ENCODE assay signal across 9 cellular contexts in genomic region chr20:53080969-53081871, GRCh38.
DNase-seq lines count a peak whose midpoint lies in the region; ATAC-seq, FAIRE-seq and TF ChIP-seq lines count a peak whose summit lies in the region.
"Had no signal": no experiment of that assay in that cellular context is flagged by ENCODE, and none has a peak within 500 bp of the region (broad histone marks: within the 10 kb centered on the region; RNA-seq: fewer than 3 reads in every experiment).

No MANE protein-coding gene starts in this region.

- no peak for DNase-seq in activated T-cell treated with anti-CD3 and anti-CD28 coated beads, Interleukin-2, amount 50 U/mL, for 24 hours
- no peak for DNase-seq in activated T-cell treated with anti-CD3 and anti-CD28 coated beads for 4 hours
- no peak for DNase-seq in activated T-helper 2 cell treated with anti-CD3 and anti-CD28 coated beads, Interferon-gamma antibody, Interleukin-2, Interleukin-4, amounts not matched to agents 10 μg/mL and 5 μg/mL and 100 μg/mL, durations not matched to agents 14 hours and 24 hours and 36 hours (ENCODE audit: low spot score)
- peak; percentile 62 for DNase-seq in left lobe of liver (ENCODE audit: low spot score)
- peak; percentile 79 for DNase-seq in urothelium cell line (ENCODE audit: low spot score)
- DNase-seq in occipital lobe (lab: John Stamatoyannopoulos, UW): no peak
- no peak for DNase-seq in NCI-H2227 (lab: John Stamatoyannopoulos, UW; ENCODE audit: unreplicated experiment)
- DNase-seq: stimulated activated naive B cell treated with anti-CD40 and anti-IgM and Interleukin-4, amounts not matched to agents 10 μg/mL and 1 μg/mL and 100 μg/mL, for 72 hours had no signal

- intact Hi-C loops in activated T-helper 2 cell treated with anti-CD3 and anti-CD28 coated beads, Interferon-gamma antibody, Interleukin-2, Interleukin-4, amounts not matched to agents 10 μg/mL and 5 μg/mL and 100 μg/mL, durations not matched to agents 14 hours and 24 hours and 36 hours (cut with micrococcal nuclease): no loop called here

- no peak overlapping the region for H3K4me3 Mint-ChIP-seq in activated T-cell treated with anti-CD3 and anti-CD28 coated beads, Interleukin-2, amount 50 U/mL, for 24 hours
- no peak overlapping the region for H3K4me3 Mint-ChIP-seq in activated T-helper 2 cell treated with anti-CD3 and anti-CD28 coated beads, Interferon-gamma antibody, Interleukin-2, Interleukin-4, amounts not matched to agents 10 μg/mL and 5 μg/mL and 100 μg/mL, durations not matched to agents 14 hours and 24 hours and 36 hours (ENCODE audit: low read depth)
- H3K4me3 Mint-ChIP-seq: stimulated activated naive B cell treated with anti-CD40 and anti-IgM and Interleukin-4, amounts not matched to agents 10 μg/mL and 1 μg/mL and 100 μg/mL, for 72 hours had no signal

- ATAC-seq in left lobe of liver (peak; percentile 40), SK-N-SH treated with all-trans-retinoic acid at 6 μM for 48 hours (no peak)
- ATAC-seq: stimulated activated naive B cell treated with anti-CD40 and anti-IgM and Interleukin-4, amounts not matched to agents 10 μg/mL and 1 μg/mL and 100 μg/mL, for 72 hours had no signal

- peak overlapping the region; percentile 24 for H3K27ac Mint-ChIP-seq in activated T-cell treated with anti-CD3 and anti-CD28 coated beads, Interleukin-2, amount 50 U/mL, for 24 hours
- H3K27ac Mint-ChIP-seq in activated T-helper 2 cell treated with anti-CD3 and anti-CD28 coated beads, Interferon-gamma antibody, Interleukin-2, Interleukin-4, amounts not matched to agents 10 μg/mL and 5 μg/mL and 100 μg/mL, durations not matched to agents 14 hours and 24 hours and 36 hours: peak overlapping the region; percentile 40
- H3K27ac Mint-ChIP-seq: stimulated activated naive B cell treated with anti-CD40 and anti-IgM and Interleukin-4, amounts not matched to agents 10 μg/mL and 1 μg/mL and 100 μg/mL, for 72 hours had no signal

- H3K27me3 Mint-ChIP-seq in activated T-cell treated with anti-CD3 and anti-CD28 coated beads, Interleukin-2, amount 50 U/mL, for 24 hours: no peaks in the 10 kb centered on the region
- H3K27me3 Mint-ChIP-seq in activated T-helper 2 cell treated with anti-CD3 and anti-CD28 coated beads, Interferon-gamma antibody, Interleukin-2, Interleukin-4, amounts not matched to agents 10 μg/mL and 5 μg/mL and 100 μg/mL, durations not matched to agents 14 hours and 24 hours and 36 hours (ENCODE audit: low read depth): no peaks in the 10 kb centered on the region
- H3K27me3 Mint-ChIP-seq: stimulated activated naive B cell treated with anti-CD40 and anti-IgM and Interleukin-4, amounts not matched to agents 10 μg/mL and 1 μg/mL and 100 μg/mL, for 72 hours had no signal

- peaks cover 26% of the 10 kb centered on the region for H3K4me1 Mint-ChIP-seq in activated T-cell treated with anti-CD3 and anti-CD28 coated beads, Interleukin-2, amount 50 U/mL, for 24 hours (ENCODE audit: low read depth)
- H3K4me1 Mint-ChIP-seq in activated T-helper 2 cell treated with anti-CD3 and anti-CD28 coated beads, Interferon-gamma antibody, Interleukin-2, Interleukin-4, amounts not matched to agents 10 μg/mL and 5 μg/mL and 100 μg/mL, durations not matched to agents 14 hours and 24 hours and 36 hours (ENCODE audit: low read depth): peaks cover 18% of the 10 kb centered on the region

- H3K36me3 Mint-ChIP-seq in activated T-cell treated with anti-CD3 and anti-CD28 coated beads, Interleukin-2, amount 50 U/mL, for 24 hours (ENCODE audit: low read depth): peaks cover 4% of the 10 kb centered on the region
- no peaks in the 10 kb centered on the region for H3K36me3 Mint-ChIP-seq in activated T-helper 2 cell treated with anti-CD3 and anti-CD28 coated beads, Interferon-gamma antibody, Interleukin-2, Interleukin-4, amounts not matched to agents 10 μg/mL and 5 μg/mL and 100 μg/mL, durations not matched to agents 14 hours and 24 hours and 36 hours (ENCODE audit: low read depth)
- H3K36me3 Mint-ChIP-seq: stimulated activated naive B cell treated with anti-CD40 and anti-IgM and Interleukin-4, amounts not matched to agents 10 μg/mL and 1 μg/mL and 100 μg/mL, for 72 hours had no signal

- FAIRE-seq in urothelium cell line (lab: Jason Lieb, UNC): peak; percentile 75

- no peaks in the 10 kb centered on the region for H3K9me3 Mint-ChIP-seq in activated T-cell treated with anti-CD3 and anti-CD28 coated beads, Interleukin-2, amount 50 U/mL, for 24 hours
- no peaks in the 10 kb centered on the region for H3K9me3 Mint-ChIP-seq in activated T-helper 2 cell treated with anti-CD3 and anti-CD28 coated beads, Interferon-gamma antibody, Interleukin-2, Interleukin-4, amounts not matched to agents 10 μg/mL and 5 μg/mL and 100 μg/mL, durations not matched to agents 14 hours and 24 hours and 36 hours
- H3K9me3 Mint-ChIP-seq: stimulated activated naive B cell treated with anti-CD40 and anti-IgM and Interleukin-4, amounts not matched to agents 10 μg/mL and 1 μg/mL and 100 μg/mL, for 72 hours had no signal

TF ChIP-seq in SK-N-SH treated with all-trans-retinoic acid at 6 μM for 48 hours, 23 proteins besides CTCF, POLR2A, EP300 and RAD21:
- TF ChIP-seq ZNF8 (CRISPR knock-in tag; IDR thresholded peaks at IDR 0.05): no peak
- no peak for TF ChIP-seq RARB (CRISPR knock-in tag; IDR thresholded peaks at IDR 0.05)
- no peak for TF ChIP-seq PPARA (CRISPR knock-in tag; IDR thresholded peaks at IDR 0.05; ENCODE audit: borderline replicate concordance)
- TF ChIP-seq PATZ1 (CRISPR knock-in tag; IDR thresholded peaks at IDR 0.05; ENCODE audit: borderline replicate concordance): no peak
- TF ChIP-seq OSR1 (CRISPR knock-in tag; IDR thresholded peaks at IDR 0.05): no peak
- TF ChIP-seq BACH2 (CRISPR knock-in tag; IDR thresholded peaks at IDR 0.05; ENCODE audit: borderline replicate concordance): no peak
- no peak for TF ChIP-seq ARNTL (CRISPR knock-in tag; IDR thresholded peaks at IDR 0.05; ENCODE audit: borderline replicate concordance, low read depth)
- no peak for TF ChIP-seq ZC3H10 (CRISPR knock-in tag; IDR thresholded peaks at IDR 0.05)
- TF ChIP-seq, protein P1, sequence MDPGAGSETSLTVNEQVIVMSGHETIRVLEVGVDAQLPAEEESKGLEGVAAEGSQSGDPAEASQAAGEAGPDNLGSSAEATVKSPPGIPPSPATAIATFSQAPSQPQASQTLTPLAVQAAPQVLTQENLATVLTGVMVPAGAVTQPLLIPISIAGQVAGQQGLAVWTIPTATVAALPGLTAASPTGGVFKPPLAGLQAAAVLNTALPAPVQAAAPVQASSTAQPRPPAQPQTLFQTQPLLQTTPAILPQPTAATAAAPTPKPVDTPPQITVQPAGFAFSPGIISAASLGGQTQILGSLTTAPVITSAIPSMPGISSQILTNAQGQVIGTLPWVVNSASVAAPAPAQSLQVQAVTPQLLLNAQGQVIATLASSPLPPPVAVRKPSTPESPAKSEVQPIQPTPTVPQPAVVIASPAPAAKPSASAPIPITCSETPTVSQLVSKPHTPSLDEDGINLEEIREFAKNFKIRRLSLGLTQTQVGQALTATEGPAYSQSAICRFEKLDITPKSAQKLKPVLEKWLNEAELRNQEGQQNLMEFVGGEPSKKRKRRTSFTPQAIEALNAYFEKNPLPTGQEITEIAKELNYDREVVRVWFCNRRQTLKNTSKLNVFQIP (CRISPR knock-in tag; IDR thresholded peaks at IDR 0.05; ENCODE audit: borderline replicate concordance, low read depth): no peak
- TF ChIP-seq CSDC2 (CRISPR knock-in tag; IDR thresholded peaks at IDR 0.05): no peak

Comparison
In these comparisons a context has a peak if more than half of its experiments do, and no peak if none do; other contexts are left out.
1. DNase-seq: peak in left lobe of liver (single experiment) and urothelium cell line (single experiment); none in activated T-cell treated with anti-CD3 and anti-CD28 coated beads, Interleukin-2, amount 50 U/mL, for 24 hours (single experiment), activated T-cell treated with anti-CD3 and anti-CD28 coated beads for 4 hours (single experiment), activated T-helper 2 cell treated with anti-CD3 and anti-CD28 coated beads, Interferon-gamma antibody, Interleukin-2, Interleukin-4, amounts not matched to agents 10 μg/mL and 5 μg/mL and 100 μg/mL, durations not matched to agents 14 hours and 24 hours and 36 hours (single experiment), occipital lobe (single experiment) and NCI-H2227 (single experiment).